11 cellular contexts compared by ENCODE assay signal in the genomic region with DNA sequence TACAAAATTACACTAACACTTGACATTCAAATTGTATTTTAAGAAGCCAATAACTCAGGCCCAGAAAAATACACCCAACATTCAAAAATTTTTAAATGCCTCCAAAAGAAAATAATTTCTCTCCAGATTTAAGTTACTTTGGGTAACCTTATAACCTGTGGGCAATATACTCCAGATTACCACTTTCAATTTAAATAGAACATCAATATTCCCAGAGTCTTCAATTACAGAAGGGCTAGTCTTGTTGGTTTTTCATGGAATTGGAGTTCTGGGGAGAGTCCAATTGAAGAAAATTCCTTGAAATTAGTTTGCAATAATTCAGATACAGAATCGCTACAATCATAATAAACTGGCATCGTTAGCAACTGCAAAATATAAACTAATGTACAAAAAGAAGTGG. TPM values are rescaled to one million over a fixed set of nuclear protein-coding genes. Genes with fewer than 3 reads are reported as not detected.
DNase-seq lines count a peak whose midpoint lies in the region; ATAC-seq and TF ChIP-seq lines count a peak whose summit lies in the region.
"Had no signal": no experiment of that assay in that cellular context is flagged by ENCODE, and none has a peak within 500 bp of the region (broad histone marks: within the 10 kb centered on the region; RNA-seq: fewer than 3 reads in every experiment).

No MANE protein-coding gene starts in this region.

- peak overlapping the region; percentile 98 for H3K4me3 Mint-ChIP-seq in activated T-helper 1 cell treated with anti-CD3 and anti-CD28 coated beads, Interleukin-12 subunit alpha, Interleukin-12 subunit beta, Interleukin-2, Interleukin-4 antibody, amounts not matched to agents 30 ng/mL and 10 ng/mL and 1 ng/mL, durations not matched to agents 14 hours and 24 hours and 36 hours

- H3K4me1 ChIP-seq in SK-N-SH (ENCODE audit: control insufficient read depth in 1 of 2, insufficient read depth in 2 of 2, low read depth in 1 of 2, low read length in 1 of 2) (peaks cover 4 to 5% of the 10 kb centered on the region in 2 experiments; a peak in 2 of 4 replicates), iPS-20b (ENCODE audit: insufficient read depth, low read length) (no peaks in the 10 kb centered on the region), stomach smooth muscle (ENCODE audit: control insufficient read depth, insufficient read depth, low read length) (peaks cover 15% of the 10 kb centered on the region)

- H3K9me2 ChIP-seq in SK-N-SH, result no peaks in the 10 kb centered on the region

- in situ Hi-C loops in ACHN (cut with HindIII; ENCODE audit: low pct_ligation_motif_present, low pct_unique_long_range_greater_than_20kb, low sequenced_read_pairs), result no loop called here

- H3K27me3 ChIP-seq in SK-N-SH (ENCODE audit: insufficient read depth) (no peaks in the 10 kb centered on the region), iPS-20b (ENCODE audit: insufficient read depth, low read length) (no peaks in the 10 kb centered on the region), stomach smooth muscle (ENCODE audit: control insufficient read depth in 1 of 2, insufficient read depth in 2 of 2, low read length in 2 of 2) (no peaks in the 10 kb centered on the region)

- no peak overlapping the region for H2AFZ ChIP-seq in SK-N-SH (ENCODE audit: low read depth)

- CTCF ChIA-PET in SK-N-SH (lab: Yijun Ruan, JAX), result interaction anchor here (1.1 kb wide), 1 partner anchor 185 kb away, joined by 5 read pairs; no protein-coding TSS in a partner anchor

- H3K9ac ChIP-seq in SK-N-SH (peak overlapping the region; percentile 99), iPS-20b (ENCODE audit: low read depth, low read length) (peak overlapping the region; percentile 85; the same call in 1 of the 2 replicates), stomach smooth muscle (ENCODE audit: low read length in 2 of 2) (peak overlapping the region in 1 of 2 donors; percentile 96)

- peaks cover 58% of the 10 kb centered on the region for H4K20me1 ChIP-seq in SK-N-SH (ENCODE audit: insufficient read depth)

- H3K9me3 Mint-ChIP-seq in activated T-helper 1 cell treated with anti-CD3 and anti-CD28 coated beads, Interleukin-12 subunit alpha, Interleukin-12 subunit beta, Interleukin-2, Interleukin-4 antibody, amounts not matched to agents 30 ng/mL and 10 ng/mL and 1 ng/mL, durations not matched to agents 14 hours and 24 hours and 36 hours, result no peaks in the 10 kb centered on the region

- DNase-seq in SK-N-SH (no peak), head of caudate nucleus (no peak), EL (no peak), ACHN (no peak)
- DNase-seq in activated T-helper 1 cell treated with anti-CD3 and anti-CD28 coated beads, Interleukin-12 subunit alpha, Interleukin-12 subunit beta, Interleukin-2, Interleukin-4 antibody, amounts not matched to agents 30 ng/mL and 10 ng/mL and 1 ng/mL, durations not matched to agents 14 hours and 24 hours and 36 hours (ENCODE audit: low spot score), result no peak
- DNase-seq: 8988T, SIG-M5, trophoblast cell had no signal

- peak overlapping the region; percentile 84 to 89 for H3K4me3 ChIP-seq in SK-N-SH (ENCODE audit: low read depth in 2 of 2, low read length in 1 of 2)
- H3K4me3 ChIP-seq in iPS-20b (ENCODE audit: low read length), result peak overlapping the region; percentile 95
- H3K4me3 ChIP-seq in stomach smooth muscle (ENCODE audit: low read length in 2 of 2), result peak overlapping the region; percentile 90

- H3K36me3 Mint-ChIP-seq in activated T-helper 1 cell treated with anti-CD3 and anti-CD28 coated beads, Interleukin-12 subunit alpha, Interleukin-12 subunit beta, Interleukin-2, Interleukin-4 antibody, amounts not matched to agents 30 ng/mL and 10 ng/mL and 1 ng/mL, durations not matched to agents 14 hours and 24 hours and 36 hours (ENCODE audit: low read depth), result peaks cover 37% of the 10 kb centered on the region

- no peak for TF ChIP-seq EP300 in SK-N-SH (IDR thresholded peaks at IDR 0.05; ENCODE audit: borderline replicate concordance in 1 of 2, low read depth in 1 of 2, low read length in 1 of 2)

- POLR2A ChIA-PET in SK-N-SH (lab: Yijun Ruan, JAX), result no interaction called here

- H3K36me3 ChIP-seq in SK-N-SH (replicated peaks in 1 of 2; ENCODE audit: control insufficient read depth in 1 of 2, insufficient read depth in 2 of 2, low read length in 1 of 2) (peaks cover 6 to 27% of the 10 kb centered on the region in 2 experiments), iPS-20b (ENCODE audit: insufficient read depth, low read depth, low read length) (peaks cover 40% of the 10 kb centered on the region), stomach smooth muscle (ENCODE audit: control insufficient read depth in 2 of 2, insufficient read depth in 2 of 2, low read length in 2 of 2) (no peaks in the 10 kb centered on the region)

- TF ChIP-seq CTCF in SK-N-SH (IDR thresholded peaks at IDR 0.05), result no peak

- peaks cover 44% of the 10 kb centered on the region for H3K4me1 Mint-ChIP-seq in activated T-helper 1 cell treated with anti-CD3 and anti-CD28 coated beads, Interleukin-12 subunit alpha, Interleukin-12 subunit beta, Interleukin-2, Interleukin-4 antibody, amounts not matched to agents 30 ng/mL and 10 ng/mL and 1 ng/mL, durations not matched to agents 14 hours and 24 hours and 36 hours (ENCODE audit: low read depth)

- peaks cover 69% of the 10 kb centered on the region for H3K79me2 ChIP-seq in SK-N-SH (ENCODE audit: insufficient read depth)

- no peak for TF ChIP-seq RAD21 in SK-N-SH (IDR thresholded peaks at IDR 0.05; ENCODE audit: low read length)

- WGBS in SK-N-SH (ENCODE audit: low lambda C conversion rate), result 22% methylated on average over 2 of the region's 2 CpGs

- H3K9me3 ChIP-seq in SK-N-SH, result no peaks in the 10 kb centered on the region
- H3K9me3 ChIP-seq in iPS-20b (ENCODE audit: insufficient read depth, low read depth, low read length), result no peaks in the 10 kb centered on the region
- no peaks in the 10 kb centered on the region for H3K9me3 ChIP-seq in stomach smooth muscle (ENCODE audit: control insufficient read depth in 2 of 2, low read length in 2 of 2)

- H3K27ac ChIP-seq in SK-N-SH (ENCODE audit: low read depth in 2 of 2, low read length in 1 of 2) (peak overlapping the region in 1 of 2 experiments; percentile 98; a peak in 1 of 4 replicates), iPS-20b (ENCODE audit: low read length) (no peak overlapping the region), stomach smooth muscle (ENCODE audit: low read length) (no peak overlapping the region)

- intact Hi-C loops in activated T-helper 1 cell treated with anti-CD3 and anti-CD28 coated beads, Interleukin-12 subunit alpha, Interleukin-12 subunit beta, Interleukin-2, Interleukin-4 antibody, amounts not matched to agents 30 ng/mL and 10 ng/mL and 1 ng/mL, durations not matched to agents 14 hours and 24 hours and 36 hours (cut with micrococcal nuclease), result loop anchor here (2.0 kb wide), 1 partner anchor 43 kb away; no protein-coding TSS in a partner anchor
- intact Hi-C loops in head of caudate nucleus (cut with DNase I), result no loop called here

- ATAC-seq in SK-N-SH treated with all-trans-retinoic acid at 6 μM for 48 hours, result no peak

- H3F3A ChIP-seq in SK-N-SH (replicated peaks; ENCODE audit: insufficient read depth), result peaks cover 4% of the 10 kb centered on the region

- peak overlapping the region; percentile 95 for H3K27ac Mint-ChIP-seq in activated T-helper 1 cell treated with anti-CD3 and anti-CD28 coated beads, Interleukin-12 subunit alpha, Interleukin-12 subunit beta, Interleukin-2, Interleukin-4 antibody, amounts not matched to agents 30 ng/mL and 10 ng/mL and 1 ng/mL, durations not matched to agents 14 hours and 24 hours and 36 hours

- H3K4me2 ChIP-seq in SK-N-SH, result peak overlapping the region; percentile 94

- peaks cover 3% of the 10 kb centered on the region for H3K27me3 Mint-ChIP-seq in activated T-helper 1 cell treated with anti-CD3 and anti-CD28 coated beads, Interleukin-12 subunit alpha, Interleukin-12 subunit beta, Interleukin-2, Interleukin-4 antibody, amounts not matched to agents 30 ng/mL and 10 ng/mL and 1 ng/mL, durations not matched to agents 14 hours and 24 hours and 36 hours (ENCODE audit: insufficient read depth)

TF ChIP-seq in SK-N-SH, 30 proteins besides CTCF, POLR2A, EP300 and RAD21 (continues in another document):
- TF ChIP-seq TCF12 (IDR thresholded peaks at IDR 0.05) (no peak), SIN3A (IDR thresholded peaks at IDR 0.05; ENCODE audit: borderline replicate concordance, low read depth, low read length) (no peak)

TF ChIP-seq in SK-N-SH treated with all-trans-retinoic acid at 6 μM for 48 hours, 23 proteins besides CTCF, POLR2A, EP300 and RAD21:
- no peak for TF ChIP-seq ARNTL (CRISPR knock-in tag; IDR thresholded peaks at IDR 0.05; ENCODE audit: borderline replicate concordance, low read depth)
- no peak for TF ChIP-seq RARB (CRISPR knock-in tag; IDR thresholded peaks at IDR 0.05)
- TF ChIP-seq TCF4 (CRISPR knock-in tag; IDR thresholded peaks at IDR 0.05; ENCODE audit: borderline replicate concordance), result no peak
- TF ChIP-seq ZNF70 (CRISPR knock-in tag; IDR thresholded peaks at IDR 0.05), result no peak
- no peak for TF ChIP-seq GLIS3 (CRISPR knock-in tag; IDR thresholded peaks at IDR 0.05)
- TF ChIP-seq, protein P1, sequence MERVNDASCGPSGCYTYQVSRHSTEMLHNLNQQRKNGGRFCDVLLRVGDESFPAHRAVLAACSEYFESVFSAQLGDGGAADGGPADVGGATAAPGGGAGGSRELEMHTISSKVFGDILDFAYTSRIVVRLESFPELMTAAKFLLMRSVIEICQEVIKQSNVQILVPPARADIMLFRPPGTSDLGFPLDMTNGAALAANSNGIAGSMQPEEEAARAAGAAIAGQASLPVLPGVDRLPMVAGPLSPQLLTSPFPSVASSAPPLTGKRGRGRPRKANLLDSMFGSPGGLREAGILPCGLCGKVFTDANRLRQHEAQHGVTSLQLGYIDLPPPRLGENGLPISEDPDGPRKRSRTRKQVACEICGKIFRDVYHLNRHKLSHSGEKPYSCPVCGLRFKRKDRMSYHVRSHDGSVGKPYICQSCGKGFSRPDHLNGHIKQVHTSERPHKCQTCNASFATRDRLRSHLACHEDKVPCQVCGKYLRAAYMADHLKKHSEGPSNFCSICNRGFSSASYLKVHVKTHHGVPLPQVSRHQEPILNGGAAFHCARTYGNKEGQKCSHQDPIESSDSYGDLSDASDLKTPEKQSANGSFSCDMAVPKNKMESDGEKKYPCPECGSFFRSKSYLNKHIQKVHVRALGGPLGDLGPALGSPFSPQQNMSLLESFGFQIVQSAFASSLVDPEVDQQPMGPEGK (CRISPR knock-in tag; IDR thresholded peaks at IDR 0.05; ENCODE audit: borderline replicate concordance), result no peak

RNA-seq across cellular contexts. Expression of a gene that starts 2.0 kb away (rescaled TPM):
- 32.1 and 34.9 TPM in 2 replicates for polyA plus RNA-seq in SK-N-SH (2012; rRNA removed)
- 28.5 and 29.9 TPM in 2 replicates for polyA plus RNA-seq in SK-N-SH (2012; cell fraction: cytosol; rRNA removed)
- 30.9 and 64.4 TPM in 2 replicates for polyA plus RNA-seq in SK-N-SH (2012; cell fraction: nucleus; rRNA removed)
- total RNA-seq in activated T-helper 1 cell treated with anti-CD3 and anti-CD28 coated beads, Interleukin-12 subunit alpha, Interleukin-12 subunit beta, Interleukin-2, Interleukin-4 antibody, amounts not matched to agents 30 ng/mL and 10 ng/mL and 1 ng/mL, durations not matched to agents 14 hours and 24 hours and 36 hours, result 130 and 144 TPM in 2 replicates
